10 cellular contexts compared by ENCODE assay signal in genomic region chr3:188697127-188697526, GRCh38.
DNase-seq lines count a peak whose midpoint lies in the region; ATAC-seq, FAIRE-seq and TF ChIP-seq lines count a peak whose summit lies in the region.
"Had no signal": no experiment of that assay in that cellular context is flagged by ENCODE, and none has a peak within 500 bp of the region (broad histone marks: within the 10 kb centered on the region; RNA-seq: fewer than 3 reads in every experiment).

No MANE protein-coding gene starts in this region.

- no peak overlapping the region for H3K4me3 ChIP-seq in astrocyte (ENCODE audit: insufficient read depth, low read depth, low read length)
- no peak overlapping the region for H3K4me3 ChIP-seq in breast epithelium
- H3K4me3 ChIP-seq in left ventricle myocardium inferior = no peak overlapping the region

- peaks cover 68% of the 10 kb centered on the region for H4K20me1 ChIP-seq in astrocyte (ENCODE audit: insufficient read depth, low read length)

- peaks cover 4% of the 10 kb centered on the region for H3K4me1 ChIP-seq in astrocyte (ENCODE audit: insufficient read depth, low read length)
- no peaks in the 10 kb centered on the region for H3K4me1 ChIP-seq in breast epithelium
- no peaks in the 10 kb centered on the region for H3K4me1 ChIP-seq in left ventricle myocardium inferior

- no peak for TF ChIP-seq POLR2A in breast epithelium (IDR thresholded peaks at IDR 0.05)

- H3K4me3 Mint-ChIP-seq in astrocyte (ENCODE audit: unreplicated experiment) (no peak overlapping the region), immature natural killer cell (no peak overlapping the region)
- H3K4me3 Mint-ChIP-seq: neural crest cell had no signal

- no peak overlapping the region for H3K4me2 ChIP-seq in astrocyte (ENCODE audit: low read length)

- no peak overlapping the region for H3K27ac Mint-ChIP-seq in astrocyte (ENCODE audit: unreplicated experiment)
- no peak overlapping the region for H3K27ac Mint-ChIP-seq in immature natural killer cell

- H3K27ac ChIP-seq in astrocyte (ENCODE audit: low read depth, low read length) (no peak overlapping the region), breast epithelium (no peak overlapping the region), left ventricle myocardium inferior (replicated peaks) (no peak overlapping the region)

- no peaks in the 10 kb centered on the region for H3K27me3 ChIP-seq in astrocyte (ENCODE audit: insufficient read depth, low read length)
- H3K27me3 ChIP-seq in breast epithelium = no peaks in the 10 kb centered on the region
- no peaks in the 10 kb centered on the region for H3K27me3 ChIP-seq in left ventricle myocardium inferior (ENCODE audit: low read depth)

- TF ChIP-seq CTCF in astrocyte (IDR thresholded peaks at IDR 0.05; ENCODE audit: insufficient read depth, low read depth, low read length) = no peak
- no peak for TF ChIP-seq CTCF in breast epithelium (IDR thresholded peaks at IDR 0.05)
- no peak for TF ChIP-seq CTCF in left ventricle myocardium inferior (IDR thresholded peaks at IDR 0.05; ENCODE audit: borderline replicate concordance)

- ATAC-seq in GM18517 (IDR thresholded peaks at IDR 0.05; ENCODE audit: unreplicated experiment) = peak; percentile 66
- peak; percentile 62 for ATAC-seq in GM19455 (IDR thresholded peaks at IDR 0.05; ENCODE audit: unreplicated experiment)
- ATAC-seq in HG03103 (IDR thresholded peaks at IDR 0.05; ENCODE audit: low read depth, unreplicated experiment) = peak; percentile 87

- DNase-seq in astrocyte (ENCODE audit: low read depth) (no peak), immature natural killer cell (no peak), DMS153 treated with DMSO at 0.1 percent for 48 hours (lab: John Stamatoyannopoulos, UW; ENCODE audit: unreplicated experiment) (no peak), breast epithelium (ENCODE audit: low spot score in 2 of 2) (no peak), left ventricle myocardium inferior (no peak)
- DNase-seq: NCI-H2171 treated with DMSO at 0.1 percent for 48 hours had no signal

- H3K9me3 ChIP-seq in astrocyte (ENCODE audit: insufficient read depth, low read depth, low read length) = no peaks in the 10 kb centered on the region
- H3K9me3 ChIP-seq in breast epithelium = no peaks in the 10 kb centered on the region
- H3K9me3 ChIP-seq in left ventricle myocardium inferior (replicated peaks) = no peaks in the 10 kb centered on the region

- intact Hi-C loops in breast epithelium (cut with DNase I; ENCODE audit: low total_unique reads) (no loop called here), left ventricle myocardium inferior (cut with micrococcal nuclease) (loop anchor here (10.0 kb wide), 1 partner anchor 238 kb away; no protein-coding TSS in a partner anchor)

- H3K27me3 Mint-ChIP-seq in astrocyte (ENCODE audit: low read depth, unreplicated experiment) = no peaks in the 10 kb centered on the region
- no peaks in the 10 kb centered on the region for H3K27me3 Mint-ChIP-seq in immature natural killer cell (ENCODE audit: low read depth in 3 of 3)

- no peak overlapping the region for H3K9ac ChIP-seq in astrocyte (ENCODE audit: low read length)

- peaks cover 67% of the 10 kb centered on the region for H3K79me2 ChIP-seq in astrocyte (ENCODE audit: insufficient read depth, low read length)

- H3K36me3 ChIP-seq in astrocyte (ENCODE audit: insufficient read depth, low read length) (no peaks in the 10 kb centered on the region), breast epithelium (no peaks in the 10 kb centered on the region), left ventricle myocardium inferior (no peaks in the 10 kb centered on the region)

- no peak overlapping the region for H2AFZ ChIP-seq in astrocyte (ENCODE audit: low read depth, low read length)

- H3K4me1 Mint-ChIP-seq in astrocyte (ENCODE audit: low read depth, unreplicated experiment) (peaks cover 7% of the 10 kb centered on the region), immature natural killer cell (peaks cover 3 to 24% of the 10 kb centered on the region in 2 donors)

- H3K36me3 Mint-ChIP-seq in astrocyte (ENCODE audit: low read depth, unreplicated experiment) = no peaks in the 10 kb centered on the region
- peaks cover 0 to 3% (median 0%) of the 10 kb centered on the region in 3 donors for H3K36me3 Mint-ChIP-seq in immature natural killer cell

- H3K9me3 Mint-ChIP-seq in astrocyte (ENCODE audit: unreplicated experiment) = no peaks in the 10 kb centered on the region
- no peaks in the 10 kb centered on the region for H3K9me3 Mint-ChIP-seq in immature natural killer cell
- H3K9me3 Mint-ChIP-seq: neural crest cell had no signal

- FAIRE-seq in astrocyte (lab: Jason Lieb, UNC) = peak; percentile 17
